In genomic region chr19:44742353-44743031, GRCh38 we compare ENCODE assay signal across 11 cellular contexts. TPM values are rescaled to one million over a fixed set of nuclear protein-coding genes. Genes with fewer than 3 reads are reported as not detected.
A peak's percentile ranks its signal among the peaks of the same experiment; 100 is the strongest.
DNase-seq lines count a peak whose midpoint lies in the region; ATAC-seq, FAIRE-seq and TF ChIP-seq lines count a peak whose summit lies in the region.
"Not testable (repeated sequence)": the region's sequence is repeated elsewhere in the genome, so short reads cannot be mapped to it uniquely, and the experiment has no call there.
"Had no signal": no experiment of that assay in that cellular context is flagged by ENCODE, and none has a peak within 500 bp of the region (broad histone marks: within the 10 kb centered on the region; RNA-seq: fewer than 3 reads in every experiment).

No MANE protein-coding gene starts in this region.

- CTCF ChIA-PET in AG04450 (lab: Charles Lee) (interaction anchor here (1.2 to 7.1 kb wide), 4 partner anchors 18 to 103 kb away, joined by 6 to 33 read pairs (median 8); partner anchors contain the start of gene NECTIN2), SK-N-SH (lab: Yijun Ruan, JAX) (interaction anchor here (0.6 to 11.9 kb wide), 8 partner anchors 11 to 53 kb away, joined by 3 to 92 read pairs (median 4); no protein-coding TSS in a partner anchor), MCF 10A (lab: Yijun Ruan, JAX) (interaction anchor here (0.7 to 4.7 kb wide), 7 partner anchors 11 to 102 kb away, joined by 3 to 29 read pairs (median 7); no protein-coding TSS in a partner anchor)

- not testable (repeated sequence) for TF ChIP-seq POLR2A in testis (IDR thresholded peaks at IDR 0.05)

- WGBS in SK-N-SH (ENCODE audit: low lambda C conversion rate): 53% methylated on average over 20 of the region's 20 CpGs
- WGBS in pancreas, 2 donors: 49 to 52% methylated on average over 20 of the region's 20 CpGs
- WGBS in testis, 2 donors: 71 to 75% methylated on average over 19 to 20 of the region's 20 CpGs

- H3K4me3 ChIP-seq in AG04450 (ENCODE audit: low read depth, low read length); HL-60 (replicated peaks; ENCODE audit: insufficient read depth, low read length); SK-N-SH (ENCODE audit: low read depth in 2 of 2, low read length in 1 of 2); fibroblast of the aortic adventitia (ENCODE audit: low read depth, low read length); pancreas; testis: not testable (repeated sequence)
- H3K4me3 ChIP-seq in lower lobe of right lung: peak overlapping the region; percentile 8

- H2AFZ ChIP-seq in SK-N-SH (ENCODE audit: low read depth): peak overlapping the region; percentile 68; the same call in 1 of the 2 replicates

- peak overlapping the region; percentile 48 for H3K9ac ChIP-seq in SK-N-SH

- intact Hi-C loops in MCF 10A (cut with micrococcal nuclease): loop anchor here (1.0 to 10.0 kb wide), 2 partner anchors 28 to 978 kb away; no protein-coding TSS in a partner anchor
- intact Hi-C loops in lower lobe of right lung (cut with DNase I); pancreas (cut with DNase I); testis (cut with DNase I; ENCODE audit: low total_unique reads): not testable (repeated sequence)

- H3K27me3 Mint-ChIP-seq in MCF 10A (ENCODE audit: insufficient read depth, unreplicated experiment): not testable (repeated sequence)

- DNase-seq in AG04450 (ENCODE audit: low read depth, low spot score); HL-60 (ENCODE audit: low read depth in 1 of 2, low spot score in 1 of 2); SK-N-SH; lower lobe of right lung; testis: not testable (repeated sequence)
- DNase-seq in MCF 10A (ENCODE audit: unreplicated experiment) (peak; percentile 78), fibroblast of the aortic adventitia (ENCODE audit: low read depth) (peak; percentile 66), pancreas (peak in 2 of 6 donors; percentile 30 to 31)

- not testable (repeated sequence) for H3K9me3 ChIP-seq in AG04450 (ENCODE audit: control insufficient read depth, insufficient read depth, low read length); SK-N-SH; lower lobe of right lung; pancreas; testis

- H3K27me3 ChIP-seq in AG04450 (ENCODE audit: control insufficient read depth, insufficient read depth, low read length); HL-60 (ENCODE audit: insufficient read depth, poor library complexity, severe bottlenecking); SK-N-SH (ENCODE audit: insufficient read depth); lower lobe of right lung (ENCODE audit: low read depth); pancreas; testis: not testable (repeated sequence)

- H3K4me1 Mint-ChIP-seq in MCF 10A (ENCODE audit: insufficient read depth, unreplicated experiment): peaks cover 49% of the 10 kb centered on the region

- H3K36me3 Mint-ChIP-seq in MCF 10A (ENCODE audit: insufficient read depth, unreplicated experiment): not testable (repeated sequence)

- TF ChIP-seq CTCF in AG04450 (IDR thresholded peaks at IDR 0.05; ENCODE audit: low read depth, low read length); HL-60 (IDR thresholded peaks at IDR 0.05; ENCODE audit: insufficient read depth, low read length); SK-N-SH (IDR thresholded peaks at IDR 0.05); MCF 10A (IDR thresholded peaks at IDR 0.05; ENCODE audit: unreplicated experiment); fibroblast of the aortic adventitia (IDR thresholded peaks at IDR 0.05; ENCODE audit: insufficient read depth, low read length); lower lobe of right lung (IDR thresholded peaks at IDR 0.05); pancreas (IDR thresholded peaks at IDR 0.05); testis (IDR thresholded peaks at IDR 0.05): not testable (repeated sequence)

- POLR2A ChIA-PET in AG04450 (lab: Yijun Ruan, JAX) (interaction anchor here (0.9 to 2.0 kb wide), 5 partner anchors 11 to 32 kb away, joined by 4 to 18 read pairs (median 7); no protein-coding TSS in a partner anchor), MCF 10A (lab: Yijun Ruan, JAX) (interaction anchor here (0.6 to 4.0 kb wide), 15 partner anchors 11 to 671 kb away, joined by 3 to 47 read pairs (median 5); partner anchors contain the start of genes PVR and TOMM40)
- POLR2A ChIA-PET in SK-N-SH (lab: Yijun Ruan, JAX): not testable (repeated sequence)

- not testable (repeated sequence) for H3K79me2 ChIP-seq in SK-N-SH (ENCODE audit: insufficient read depth)

- peaks cover 20% of the 10 kb centered on the region for H3F3A ChIP-seq in SK-N-SH (replicated peaks; ENCODE audit: insufficient read depth)

- H3K27ac ChIP-seq in AG04450 (ENCODE audit: low read depth, low read length) (peak overlapping the region; percentile 87), HL-60 (replicated peaks) (peak overlapping the region; percentile 81), SK-N-SH (ENCODE audit: low read depth in 2 of 2, low read length in 1 of 2) (peak overlapping the region; percentile 36 to 94), lower lobe of right lung (peak overlapping the region; percentile 86), pancreas (peak overlapping the region; percentile 61 to 89 (median 76)), testis (peak overlapping the region; percentile 77 to 86)

- not testable (repeated sequence) for H3K9me3 Mint-ChIP-seq in MCF 10A (ENCODE audit: unreplicated experiment)

- peaks cover 7 to 16% of the 10 kb centered on the region in 2 experiments; a peak in 3 of 4 replicates for H3K4me1 ChIP-seq in SK-N-SH (ENCODE audit: control insufficient read depth in 1 of 2, insufficient read depth in 2 of 2, low read depth in 1 of 2, low read length in 1 of 2)
- H3K4me1 ChIP-seq in lower lobe of right lung: peaks cover 89% of the 10 kb centered on the region
- H3K4me1 ChIP-seq in pancreas: peaks cover 22 to 80% (median 47%) of the 10 kb centered on the region in 3 donors
- peaks cover 47% of the 10 kb centered on the region for H3K4me1 ChIP-seq in testis

- not testable (repeated sequence) for H3K9me2 ChIP-seq in SK-N-SH

- peak overlapping the region; percentile 55 for H3K4me3 Mint-ChIP-seq in MCF 10A (ENCODE audit: unreplicated experiment)

- peak in 1 of 2 donors; percentile 12 for ATAC-seq in lower lobe of right lung
- ATAC-seq in pancreas: not testable (repeated sequence)

- not testable (repeated sequence) for H4K20me1 ChIP-seq in SK-N-SH (ENCODE audit: insufficient read depth)

- H3K36me3 ChIP-seq in SK-N-SH (replicated peaks in 1 of 2; ENCODE audit: control insufficient read depth in 1 of 2, insufficient read depth in 2 of 2, low read length in 1 of 2); lower lobe of right lung; pancreas; testis (ENCODE audit: low read depth, missing control alignments): not testable (repeated sequence)

- H3K27ac Mint-ChIP-seq in MCF 10A (ENCODE audit: low read depth, unreplicated experiment): peak overlapping the region; percentile 85

- BruUV-seq in MCF 10A (replicated peaks; lab: Mats Ljungman, UMichigan): TSS peak; percentile 61

- peak overlapping the region; percentile 64 for H3K4me2 ChIP-seq in SK-N-SH

- not testable (repeated sequence) for FAIRE-seq in pancreas (lab: Jason Lieb, UNC)

- not testable (repeated sequence) for TF ChIP-seq RAD21 in SK-N-SH (IDR thresholded peaks at IDR 0.05; ENCODE audit: low read length)

- TF ChIP-seq EP300 in SK-N-SH (IDR thresholded peaks at IDR 0.05; ENCODE audit: borderline replicate concordance in 1 of 2, low read depth in 1 of 2, low read length in 1 of 2): not testable (repeated sequence)

RNA-seq across cellular contexts. Expression of gene BCL3, which starts 6.0 kb away (rescaled TPM):
- polyA plus RNA-seq in AG04450 (2011; rRNA removed) (5.6 and 11.0 TPM in 2 replicates), SK-N-SH (2012; rRNA removed) (7.5 and 19.2 TPM in 2 replicates), pancreas (100 to 1,000 TPM in 1 of 2 donors, 10 to 100 TPM in 1; 79.9 to 113 TPM), testis (ENCODE audit: insufficient read depth, low read depth, low replicate concordance) (15.5 TPM)
- polyA minus RNA-seq in AG04450 (2011; rRNA and poly(A)+ RNA removed): 10.0 and 11.3 TPM in 2 replicates
- 8.9 and 12.7 TPM in 2 replicates for polyA plus RNA-seq in SK-N-SH (2012; cell fraction: cytosol; rRNA removed)
- 49.3 and 90.0 TPM in 2 replicates for polyA plus RNA-seq in SK-N-SH (2012; cell fraction: nucleus; rRNA removed)
- total RNA-seq in MCF 10A (2022) (24.4 and 32.1 TPM in 2 replicates), fibroblast of the aortic adventitia (ENCODE audit: low replicate concordance) (3.8 and 13.4 TPM in 2 replicates), lower lobe of right lung (41.0 TPM), pancreas (10 to 100 TPM; 13.9 to 50.3 (median 30.0) TPM), testis (10 to 100 TPM; 31.7 to 38.1 TPM)

RNA-seq across cellular contexts. Expression of gene CBLC, which starts 35.2 kb away (rescaled TPM):
- polyA plus RNA-seq in AG04450 (2011; rRNA removed) (not detected in 2 replicates), SK-N-SH (2012; rRNA removed) (not detected in 2 replicates), pancreas (10 to 100 TPM; 16.5 to 29.7 TPM), testis (ENCODE audit: insufficient read depth, low read depth, low replicate concordance) (1.9 TPM)
- not detected in 2 replicates for polyA minus RNA-seq in AG04450 (2011; rRNA and poly(A)+ RNA removed)
- not detected in 2 replicates for polyA plus RNA-seq in SK-N-SH (2012; cell fraction: cytosol; rRNA removed)
- polyA plus RNA-seq in SK-N-SH (2012; cell fraction: nucleus; rRNA removed): 0.04 TPM in 1 of 2 replicates, not detected in the other
- total RNA-seq in MCF 10A (2022) (9.6 and 14.6 TPM in 2 replicates), fibroblast of the aortic adventitia (ENCODE audit: low replicate concordance) (not detected in 2 replicates), lower lobe of right lung (2.3 TPM), pancreas (10 to 100 TPM; 10.1 to 14.8 (median 12.1) TPM), testis (1 to 10 TPM; 4.9 to 6.9 TPM)
- total RNA-seq: activated T-helper 2 cell treated with anti-CD3 and anti-CD28 coated beads, Interferon-gamma antibody, Interleukin-2, Interleukin-4, amounts not matched to agents 10 μg/mL and 5 μg/mL and 100 μg/mL, durations not matched to agents 14 hours and 24 hours and 36 hours; OCI-LY7 had no signal

RNA-seq across cellular contexts. Expression of gene CEACAM16, which starts 43.5 kb away (rescaled TPM):
- polyA plus RNA-seq in AG04450 (2011; rRNA removed): not detected in 2 replicates
- not detected in 2 replicates for polyA minus RNA-seq in AG04450 (2011; rRNA and poly(A)+ RNA removed)
- not detected in 2 replicates for polyA plus RNA-seq in SK-N-SH (2012; rRNA removed)
- polyA plus RNA-seq in SK-N-SH (2012; cell fraction: cytosol; rRNA removed): not detected in 2 replicates
- 0.04 TPM in 1 of 2 replicates, not detected in the other for polyA plus RNA-seq in SK-N-SH (2012; cell fraction: nucleus; rRNA removed)
- not detected in 2 replicates for total RNA-seq in MCF 10A (2022)
- not detected in 2 replicates for total RNA-seq in fibroblast of the aortic adventitia (ENCODE audit: low replicate concordance)
- not detected for total RNA-seq in lower lobe of right lung
- total RNA-seq in pancreas: 1 to 10 TPM in 1 of 6 donors, under 1 TPM in 3, not detected in 2; 0.16 to 1.0 (median 0.31) TPM
- under 1 TPM in 1 of 2 donors, not detected in 1; 0.57 TPM for polyA plus RNA-seq in pancreas
- total RNA-seq in testis: under 1 TPM in 1 of 2 donors, not detected in 1; 0.50 TPM
- polyA plus RNA-seq in testis (ENCODE audit: insufficient read depth, low read depth, low replicate concordance): not detected
- total RNA-seq: activated T-helper 2 cell treated with anti-CD3 and anti-CD28 coated beads, Interferon-gamma antibody, Interleukin-2, Interleukin-4, amounts not matched to agents 10 μg/mL and 5 μg/mL and 100 μg/mL, durations not matched to agents 14 hours and 24 hours and 36 hours; epithelial cell of proximal tubule; OCI-LY7 had no signal
